ENCODE assay signal across 18 cellular contexts in genomic region chr20:37413023-37413334, GRCh38.
"Had no signal": no experiment of that assay in that cellular context is flagged by ENCODE, and none has a peak within 500 bp of the region (broad histone marks: within the 10 kb centered on the region; RNA-seq: fewer than 3 reads in every experiment).

No MANE protein-coding gene starts in this region.

- ATAC-seq: gastroesophageal sphincter, left ventricle myocardium superior had no signal

- H3K9me3 ChIP-seq: gastroesophageal sphincter, heart right ventricle, prostate gland, right atrium auricular region, suprapubic skin had no signal

- H3K36me3 ChIP-seq: brain microvascular endothelial cell, gastroesophageal sphincter, heart right ventricle, prostate gland, right atrium auricular region, suprapubic skin had no signal

- H3K4me1 ChIP-seq: prostate gland had no signal

- DNase-seq: activated B cell treated with CpG ODN at 0.5 μM for 24 hours; activated naive CD8-positive, alpha-beta T cell treated with anti-CD3 and anti-CD28 coated beads, Interleukin-2, amount 50 U/mL, for 24 hours; activated T-cell treated with anti-CD3 and anti-CD28 coated beads, Interleukin-2, amount 50 U/mL, for 4 hours; brain microvascular endothelial cell; heart right ventricle; left ventricle myocardium superior; nephron progenitor cell; stimulated activated CD4-positive, alpha-beta T cell treated with anti-CD3 and anti-CD28 coated beads, Interleukin-15, amount 100 ng/mL, for 24 hours; stimulated activated CD4-positive, alpha-beta T cell treated with anti-CD3 and anti-CD28 coated beads, Interleukin-2, amount 100 ng/mL, for 48 hours; T-helper 9 cell; trophoblast cell had no signal

- FAIRE-seq: endometrium, small intestine had no signal

- H3K27ac ChIP-seq: brain microvascular endothelial cell, coronary artery, gastroesophageal sphincter, heart right ventricle, prostate gland, right atrium auricular region, suprapubic skin had no signal

- H3K27me3 ChIP-seq: right atrium auricular region had no signal
